In the genomic region with DNA sequence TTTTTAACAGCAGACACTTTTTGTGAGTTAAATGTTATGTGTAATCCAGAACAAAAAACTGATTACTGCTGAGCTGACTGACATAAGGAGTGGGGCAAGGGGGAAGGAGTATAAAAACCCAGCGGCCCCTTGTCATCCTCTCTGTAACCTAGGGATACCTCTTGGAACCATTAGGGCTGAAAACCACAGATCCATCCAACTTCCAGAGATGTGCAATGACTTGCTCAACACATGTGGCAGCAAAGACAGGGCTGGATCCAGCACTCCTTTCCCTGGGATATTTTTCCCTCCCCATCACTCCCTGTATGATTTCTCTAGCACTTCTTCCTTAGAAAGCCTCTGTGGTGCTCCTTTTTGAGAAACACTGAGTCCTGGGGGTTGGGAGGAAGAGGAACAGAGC, we compare ENCODE assay signal across 19 cellular contexts.
DNase-seq lines count a peak whose midpoint lies in the region; ATAC-seq and TF ChIP-seq lines count a peak whose summit lies in the region.
"Had no signal": no experiment of that assay in that cellular context is flagged by ENCODE, and none has a peak within 500 bp of the region (broad histone marks: within the 10 kb centered on the region; RNA-seq: fewer than 3 reads in every experiment).

No MANE protein-coding gene starts in this region.

- no peak for ATAC-seq in PC-3
- ATAC-seq: activated naive CD4-positive, alpha-beta T cell treated with anti-CD3 and anti-CD28 coated beads, Interleukin-2, amount 50 U/mL, for 72 hours; esophagus mucosa had no signal

- no peak overlapping the region for H3K4ac ChIP-seq in mesenchymal stem cell (ENCODE audit: low read depth in 1 of 2, low read length in 2 of 2)

- H3K4me1 Mint-ChIP-seq in Caco-2 (ENCODE audit: low read depth, unreplicated experiment): peaks cover 2% of the 10 kb centered on the region

- no peak overlapping the region for H3K18ac ChIP-seq in mesenchymal stem cell (ENCODE audit: low read depth in 1 of 2, low read length in 2 of 2)

- no peaks in the 10 kb centered on the region for H3K27me3 Mint-ChIP-seq in Caco-2 (ENCODE audit: insufficient read depth, unreplicated experiment)

- intact Hi-C loops in PC-3 (cut with micrococcal nuclease) (no loop called here), esophagus muscularis mucosa (cut with DNase I) (no loop called here), Caco-2 (cut with micrococcal nuclease; ENCODE audit: unreplicated experiment) (no loop called here)

- H3K23ac ChIP-seq in mesenchymal stem cell (ENCODE audit: low read length in 2 of 2): no peak overlapping the region

- TF ChIP-seq EP300 in esophagus muscularis mucosa (IDR thresholded peaks at IDR 0.05): no peak

- no peak overlapping the region for H2BK15ac ChIP-seq in mesenchymal stem cell (ENCODE audit: low read depth, poor library complexity, severe bottlenecking)

- H3K27me3 ChIP-seq in PC-3 (ENCODE audit: low read length) (no peaks in the 10 kb centered on the region), esophagus muscularis mucosa (no peaks in the 10 kb centered on the region), mesenchymal stem cell (ENCODE audit: control insufficient read depth in 1 of 2, insufficient read depth in 1 of 2, low read length in 2 of 2) (no peaks in the 10 kb centered on the region), Caco-2 (replicated peaks; ENCODE audit: control insufficient read depth, insufficient read depth, low read length) (0 out of 2 replicates have a peak, but pooled peaks cover 2% of the 10 kb centered on the region)

- H2BK5ac ChIP-seq in mesenchymal stem cell (ENCODE audit: low read depth, low read length, poor library complexity, severe bottlenecking): no peak overlapping the region

- H3K4me3 ChIP-seq in AG10803 (ENCODE audit: low read length) (no peak overlapping the region), PC-3 (ENCODE audit: low read length) (no peak overlapping the region), esophagus muscularis mucosa (no peak overlapping the region), mesenchymal stem cell (ENCODE audit: insufficient read depth in 1 of 2, low read depth in 1 of 2, low read length in 2 of 2) (peak overlapping the region in 1 of 2 experiments; percentile 17), Caco-2 (ENCODE audit: low read depth, low read length) (no peak overlapping the region)

- H2AFZ ChIP-seq in PC-3 (ENCODE audit: low read length) (0 out of 2 replicates have a peak overlapping the region, but pooled peaks have one; percentile 19), mesenchymal stem cell (ENCODE audit: low read depth, low read length) (no peak overlapping the region)

- H3K4me1 ChIP-seq in PC-3 (ENCODE audit: insufficient read depth, low read length): peaks cover 16% of the 10 kb centered on the region
- peaks cover 21 to 48% (median 40%) of the 10 kb centered on the region in 4 donors for H3K4me1 ChIP-seq in esophagus muscularis mucosa
- peaks cover 3% of the 10 kb centered on the region for H3K4me1 ChIP-seq in mesenchymal stem cell (ENCODE audit: control insufficient read depth, insufficient read depth, low read depth, low read length)
- H3K4me1 ChIP-seq in Caco-2: no peaks in the 10 kb centered on the region

- no peak overlapping the region for H3K4me3 Mint-ChIP-seq in Caco-2 (ENCODE audit: unreplicated experiment)
- H3K4me3 Mint-ChIP-seq: activated T-helper 1 cell treated with anti-CD3 and anti-CD28 coated beads, Interleukin-12 subunit alpha, Interleukin-12 subunit beta, Interleukin-2, Interleukin-4 antibody, amounts not matched to agents 30 ng/mL and 10 ng/mL and 1 ng/mL, durations not matched to agents 14 hours and 24 hours and 36 hours; natural killer cell treated with Interleukin-12 subunit alpha and Interleukin-12 subunit beta and Interleukin-15 and Interleukin-18, amount 100 ng/mL, for 72 hours had no signal

- H4K20me1 ChIP-seq in PC-3 (ENCODE audit: low read length): no peaks in the 10 kb centered on the region

- no peaks in the 10 kb centered on the region for H3K36me3 Mint-ChIP-seq in Caco-2 (ENCODE audit: insufficient read depth, unreplicated experiment)
- H3K36me3 Mint-ChIP-seq: activated naive CD4-positive, alpha-beta T cell treated with anti-CD3 and anti-CD28 coated beads, Interleukin-2, amount 50 U/mL, for 72 hours; natural killer cell treated with Interleukin-12 subunit alpha and Interleukin-12 subunit beta and Interleukin-15 and Interleukin-18, amount 100 ng/mL, for 72 hours had no signal

- peak; percentile 66 for DNase-seq in AG10803 (ENCODE audit: low read depth)
- no peak for DNase-seq in PC-3
- DNase-seq in esophagus muscularis mucosa (ENCODE audit: extremely low spot score): no peak
- no peak for DNase-seq in mesenchymal stem cell
- DNase-seq in stimulated activated CD4-positive, alpha-beta T cell treated with anti-CD3 and anti-CD28 coated beads, Interleukin-4, amount 100 ng/mL, for 24 hours: no peak
- DNase-seq in germinal center (ENCODE audit: low spot score): no peak
- no peak for DNase-seq in activated CD4-positive, alpha-beta T cell treated with anti-CD3 and anti-CD28 coated beads for 4 hours
- no peak for DNase-seq in Caco-2
- DNase-seq: activated CD4-positive, alpha-beta T cell treated with anti-CD3 and anti-CD28 coated beads, Interleukin-2, amount 50 U/mL, for 1 hour; DMS153; effector CD8-positive, alpha-beta T cell; GF-D8; NCI-H1930; NCI-H345; posterior cingulate gyrus had no signal

- H4K91ac ChIP-seq in mesenchymal stem cell (ENCODE audit: low read length): no peak overlapping the region

- TF ChIP-seq CTCF in AG10803 (conservative IDR thresholded peaks at IDR 0.05; ENCODE audit: low read length) (no peak), PC-3 (conservative IDR thresholded peaks at IDR 0.05; ENCODE audit: low read depth, low read length) (no peak), esophagus muscularis mucosa (IDR thresholded peaks at IDR 0.05) (no peak), Caco-2 (IDR thresholded peaks at IDR 0.05; ENCODE audit: insufficient read depth in 1 of 2, low read depth in 1 of 2, low read length in 1 of 2, severe bottlenecking in 1 of 2, unreplicated experiment in 1 of 2) (no peak)

- POLR2A ChIA-PET in PC-3 (lab: Charles Lee; ENCODE audit: unreplicated experiment) (no interaction called here), Caco-2 (lab: Charles Lee) (no interaction called here)

- CTCF ChIA-PET in PC-3 (lab: Charles Lee): no interaction called here
- CTCF ChIA-PET in Caco-2 (lab: Charles Lee): no interaction called here

- H3K36me3 ChIP-seq in PC-3 (ENCODE audit: low read depth, low read length) (no peaks in the 10 kb centered on the region), esophagus muscularis mucosa (no peaks in the 10 kb centered on the region), mesenchymal stem cell (ENCODE audit: control insufficient read depth in 1 of 2, insufficient read depth in 2 of 2, low read depth in 1 of 2, low read length in 2 of 2) (no peaks in the 10 kb centered on the region), Caco-2 (ENCODE audit: control insufficient read depth, insufficient read depth, low read length) (no peaks in the 10 kb centered on the region)

- no peak for TF ChIP-seq POLR2A in esophagus muscularis mucosa (IDR thresholded peaks at IDR 0.05; ENCODE audit: low read depth)

- no peaks in the 10 kb centered on the region for H3K9me3 Mint-ChIP-seq in Caco-2 (ENCODE audit: unreplicated experiment)
- H3K9me3 Mint-ChIP-seq: activated naive CD4-positive, alpha-beta T cell treated with anti-CD3 and anti-CD28 coated beads, Interleukin-2, amount 50 U/mL, for 72 hours; activated T-helper 1 cell treated with anti-CD3 and anti-CD28 coated beads, Interleukin-12 subunit alpha, Interleukin-12 subunit beta, Interleukin-2, Interleukin-4 antibody, amounts not matched to agents 30 ng/mL and 10 ng/mL and 1 ng/mL, durations not matched to agents 14 hours and 24 hours and 36 hours; natural killer cell treated with Interleukin-12 subunit alpha and Interleukin-12 subunit beta and Interleukin-15 and Interleukin-18, amount 100 ng/mL, for 72 hours had no signal

- H3K9ac ChIP-seq in PC-3 (ENCODE audit: low read length) (no peak overlapping the region), mesenchymal stem cell (ENCODE audit: low read length) (peak overlapping the region; percentile 35)

- H3K27ac ChIP-seq in PC-3 (ENCODE audit: low read length): peak overlapping the region; percentile 64; the same call in 1 of the 2 replicates
- peak overlapping the region; percentile 1 to 63 (median 15) for H3K27ac ChIP-seq in esophagus muscularis mucosa (replicated peaks in 1 of 4)
- H3K27ac ChIP-seq in mesenchymal stem cell (ENCODE audit: low read length, poor library complexity, severe bottlenecking): no peak overlapping the region

- H3K4me2 ChIP-seq in PC-3 (ENCODE audit: low read length) (no peak overlapping the region), mesenchymal stem cell (ENCODE audit: low read length, poor library complexity, severe bottlenecking) (no peak overlapping the region)

- no peak overlapping the region for H2AK5ac ChIP-seq in mesenchymal stem cell (ENCODE audit: low read length, severe bottlenecking)

- WGBS in esophagus muscularis mucosa: 88% methylated on average over 1 of the region's 1 CpG
- 89% methylated on average over 1 of the region's 1 CpG for WGBS in mesenchymal stem cell

- no TSS peak for BruUV-seq in PC-3 (replicated peaks; lab: Mats Ljungman, UMichigan)
- no TSS peak for BruUV-seq in Caco-2 (replicated peaks; lab: Mats Ljungman, UMichigan)

- H3K9me3 ChIP-seq in PC-3 (ENCODE audit: low read length): no peaks in the 10 kb centered on the region
- H3K9me3 ChIP-seq in esophagus muscularis mucosa: no peaks in the 10 kb centered on the region
- no peaks in the 10 kb centered on the region for H3K9me3 ChIP-seq in mesenchymal stem cell (ENCODE audit: control insufficient read depth, low read length)
- H3K9me3 ChIP-seq in Caco-2: no peaks in the 10 kb centered on the region

- H2BK120ac ChIP-seq in mesenchymal stem cell (ENCODE audit: low read depth, low read length): no peak overlapping the region

- H3K79me2 ChIP-seq in PC-3 (ENCODE audit: low read length): no peaks in the 10 kb centered on the region

- no peak overlapping the region for H4K8ac ChIP-seq in mesenchymal stem cell (ENCODE audit: low read length)

- no peak overlapping the region for H3K27ac Mint-ChIP-seq in Caco-2 (ENCODE audit: unreplicated experiment)
- H3K27ac Mint-ChIP-seq: activated naive CD4-positive, alpha-beta T cell treated with anti-CD3 and anti-CD28 coated beads, Interleukin-2, amount 50 U/mL, for 72 hours; activated T-helper 1 cell treated with anti-CD3 and anti-CD28 coated beads, Interleukin-12 subunit alpha, Interleukin-12 subunit beta, Interleukin-2, Interleukin-4 antibody, amounts not matched to agents 30 ng/mL and 10 ng/mL and 1 ng/mL, durations not matched to agents 14 hours and 24 hours and 36 hours; natural killer cell treated with Interleukin-12 subunit alpha and Interleukin-12 subunit beta and Interleukin-15 and Interleukin-18, amount 100 ng/mL, for 72 hours had no signal

- no peak overlapping the region for H3K14ac ChIP-seq in mesenchymal stem cell (ENCODE audit: low read length in 2 of 2)

- H3F3A ChIP-seq in PC-3 (ENCODE audit: low read length, unreplicated experiment): no peaks in the 10 kb centered on the region

- H3K9me2 ChIP-seq in PC-3 (replicated peaks; ENCODE audit: low read length): no peaks in the 10 kb centered on the region

- no peaks in the 10 kb centered on the region for H3K79me1 ChIP-seq in mesenchymal stem cell (replicated peaks; ENCODE audit: low read length, poor library complexity, severe bottlenecking)

- H2BK12ac ChIP-seq in mesenchymal stem cell (ENCODE audit: low read length in 2 of 2): no peak overlapping the region
